Comparison of ENCODE assay signal across 14 cellular contexts in the genomic region with DNA sequence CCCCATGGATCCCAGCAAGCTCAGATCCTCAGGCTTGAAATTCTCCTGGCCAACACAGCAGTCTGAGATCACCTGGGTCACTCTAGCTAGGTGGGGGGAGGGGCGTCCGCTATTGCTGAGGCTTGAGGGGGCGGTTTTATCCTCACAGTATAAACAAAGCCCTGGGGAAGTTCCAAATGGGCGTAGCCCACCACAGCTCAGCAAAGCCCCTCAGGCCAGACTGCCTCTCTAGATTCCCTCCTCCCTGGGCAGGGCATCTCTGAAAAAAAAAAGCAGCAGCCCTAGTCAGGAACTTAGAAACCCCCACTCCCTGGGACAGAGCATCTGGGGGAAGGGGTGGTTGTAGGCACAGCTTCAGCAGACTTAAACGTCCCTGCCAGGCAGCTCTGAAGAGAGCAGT. TPM values are rescaled to one million over a fixed set of nuclear protein-coding genes. Genes with fewer than 3 reads are reported as not detected.
"Had no signal": no experiment of that assay in that cellular context is flagged by ENCODE, and none has a peak within 500 bp of the region (broad histone marks: within the 10 kb centered on the region; RNA-seq: fewer than 3 reads in every experiment).

No MANE protein-coding gene starts in this region.

- H3K4me1 Mint-ChIP-seq: activated CD8-positive, alpha-beta memory T cell treated with anti-CD3 and anti-CD28 coated beads, Interleukin-2, amount 10 ng/mL, durations not matched to agents 7 days and 5 days; activated naive CD8-positive, alpha-beta T cell treated with anti-CD3 and anti-CD28 coated beads for 36 hours had no signal

- H3K4me3 ChIP-seq: skin epidermis, tibial nerve had no signal

- H3K9me3 ChIP-seq: tibial nerve had no signal

- H3K27ac ChIP-seq: brain microvascular endothelial cell, skin epidermis, tibial nerve had no signal

- H3K4me1 ChIP-seq: tibial nerve had no signal

- H3K36me3 Mint-ChIP-seq: activated CD8-positive, alpha-beta memory T cell treated with anti-CD3 and anti-CD28 coated beads, Interleukin-2, amount 10 ng/mL, durations not matched to agents 7 days and 5 days; activated naive CD8-positive, alpha-beta T cell treated with anti-CD3 and anti-CD28 coated beads for 36 hours had no signal

- DNase-seq: activated CD4-positive, alpha-beta T cell treated with anti-CD3 and anti-CD28 coated beads for 1 hour; activated CD4-positive, alpha-beta T cell treated with anti-CD3 and anti-CD28 coated beads, Interleukin-2, amount 50 U/mL, for 48 hours; activated CD8-positive, alpha-beta memory T cell treated with anti-CD3 and anti-CD28 coated beads, Interleukin-2, amount 10 ng/mL, durations not matched to agents 7 days and 5 days; activated gamma-delta T cell; activated naive CD8-positive, alpha-beta T cell treated with anti-CD3 and anti-CD28 coated beads for 36 hours; activated T-cell treated with anti-CD3 and anti-CD28 coated beads, Interleukin-2, amount 50 U/mL, for 4 hours; brain microvascular endothelial cell; erythroblast; hypothalamus; kidney; stimulated activated CD4-positive, alpha-beta T cell treated with anti-CD3 and anti-CD28 coated beads, Interleukin-4, amount 100 ng/mL, for 4 hours had no signal

- H3K36me3 ChIP-seq: brain microvascular endothelial cell, tibial nerve had no signal

- H3K27me3 Mint-ChIP-seq: activated CD8-positive, alpha-beta memory T cell treated with anti-CD3 and anti-CD28 coated beads, Interleukin-2, amount 10 ng/mL, durations not matched to agents 7 days and 5 days; activated naive CD8-positive, alpha-beta T cell treated with anti-CD3 and anti-CD28 coated beads for 36 hours had no signal

- H3K27ac Mint-ChIP-seq: activated CD8-positive, alpha-beta memory T cell treated with anti-CD3 and anti-CD28 coated beads, Interleukin-2, amount 10 ng/mL, durations not matched to agents 7 days and 5 days; activated naive CD8-positive, alpha-beta T cell treated with anti-CD3 and anti-CD28 coated beads for 36 hours; dendritic cell treated with granulocyte-macrophage colony-stimulating factor and Interleukin-4, amounts not matched to agents 40 ng/mL and 50 ng/mL, for 4 days had no signal

- H3K4me3 Mint-ChIP-seq: activated CD8-positive, alpha-beta memory T cell treated with anti-CD3 and anti-CD28 coated beads, Interleukin-2, amount 10 ng/mL, durations not matched to agents 7 days and 5 days; activated naive CD8-positive, alpha-beta T cell treated with anti-CD3 and anti-CD28 coated beads for 36 hours; activated T-cell treated with anti-CD3 and anti-CD28 coated beads, Interleukin-2, amount 50 U/mL, for 4 hours; dendritic cell treated with granulocyte-macrophage colony-stimulating factor and Interleukin-4, amounts not matched to agents 40 ng/mL and 50 ng/mL, for 4 days had no signal

- H3K27me3 ChIP-seq: brain microvascular endothelial cell, tibial nerve had no signal

- FAIRE-seq: kidney had no signal

- ATAC-seq: activated CD8-positive, alpha-beta memory T cell treated with anti-CD3 and anti-CD28 coated beads, Interleukin-2, amount 10 ng/mL, durations not matched to agents 7 days and 5 days; activated T-cell treated with anti-CD3 and anti-CD28 coated beads, Interleukin-2, amount 50 U/mL, for 4 hours had no signal

RNA-seq across cellular contexts. Expression of a gene that starts 16.7 kb away (rescaled TPM):
- total RNA-seq: activated CD8-positive, alpha-beta memory T cell treated with anti-CD3 and anti-CD28 coated beads, Interleukin-2, amount 10 ng/mL, durations not matched to agents 7 days and 5 days; activated naive CD8-positive, alpha-beta T cell treated with anti-CD3 and anti-CD28 coated beads for 36 hours; activated T-cell treated with anti-CD3 and anti-CD28 coated beads, Interleukin-2, amount 50 U/mL, for 4 hours had no signal
